ENCODE assay signal across 8 cellular contexts in genomic region chr15:72473670-72474465, GRCh38. TPM values are rescaled to one million over a fixed set of nuclear protein-coding genes. Genes with fewer than 3 reads are reported as not detected.
A peak's percentile ranks its signal among the peaks of the same experiment; 100 is the strongest.
DNase-seq lines count a peak whose midpoint lies in the region; ATAC-seq and TF ChIP-seq lines count a peak whose summit lies in the region.

ARIH1 (plus strand) TSS chr15:72474330; CDS start chr15:72474640, 310 bp downstream.

- no peaks in the 10 kb centered on the region for H3K9me3 Mint-ChIP-seq in activated T-helper 17 cell treated with anti-CD3 and anti-CD28 coated beads, Interleukin-2, amount 50 U/mL, for 72 hours
- H3K9me3 Mint-ChIP-seq in natural killer cell: no peaks in the 10 kb centered on the region

- H3K36me3 Mint-ChIP-seq in activated T-helper 17 cell treated with anti-CD3 and anti-CD28 coated beads, Interleukin-2, amount 50 U/mL, for 72 hours (ENCODE audit: low read depth): peaks cover 47% of the 10 kb centered on the region
- H3K36me3 Mint-ChIP-seq in natural killer cell: no peaks in the 10 kb centered on the region

- peaks cover 23% of the 10 kb centered on the region for H3K4me1 Mint-ChIP-seq in activated T-helper 17 cell treated with anti-CD3 and anti-CD28 coated beads, Interleukin-2, amount 50 U/mL, for 72 hours
- peaks cover 39 to 40% of the 10 kb centered on the region in 2 donors for H3K4me1 Mint-ChIP-seq in natural killer cell

- no peaks in the 10 kb centered on the region for H3K27me3 Mint-ChIP-seq in activated T-helper 17 cell treated with anti-CD3 and anti-CD28 coated beads, Interleukin-2, amount 50 U/mL, for 72 hours
- H3K27me3 Mint-ChIP-seq in natural killer cell (ENCODE audit: low read depth in 2 of 2): no peaks in the 10 kb centered on the region

- H3K4me3 Mint-ChIP-seq in activated T-helper 17 cell treated with anti-CD3 and anti-CD28 coated beads, Interleukin-2, amount 50 U/mL, for 72 hours: peak within 1 kb of the TSS; percentile 80
- peak within 1 kb of the TSS; percentile 92 for H3K4me3 Mint-ChIP-seq in natural killer cell

- H3K4me3 ChIP-seq in fibroblast of mammary gland (ENCODE audit: control insufficient read depth, low read depth, low read length): peak within 1 kb of the TSS; percentile 54

- H3K27ac Mint-ChIP-seq in activated T-helper 17 cell treated with anti-CD3 and anti-CD28 coated beads, Interleukin-2, amount 50 U/mL, for 72 hours: peak within 1 kb of the TSS; percentile 99
- H3K27ac Mint-ChIP-seq in natural killer cell: peak within 1 kb of the TSS; percentile 89 to 92

- peak; percentile 44 for TF ChIP-seq CTCF in fibroblast of mammary gland (conservative IDR thresholded peaks at IDR 0.05; ENCODE audit: control insufficient read depth, insufficient read depth, low read depth, low read length)
- TF ChIP-seq CTCF in natural killer cell (IDR thresholded peaks at IDR 0.05): peak; percentile 18

- intact Hi-C loops in natural killer cell (cut with micrococcal nuclease): loop anchor here (1.0 to 10.0 kb wide), 7 partner anchors 12 to 311 kb away; partner anchors contain the start of genes ADPGK, BBS4, HEXA and HIGD2B

- ATAC-seq in GM21825 (IDR thresholded peaks at IDR 0.05; ENCODE audit: unreplicated experiment) (peak; percentile 82), natural killer cell (peak; percentile 76 to 92 (median 82))
- peak; percentile 87 for ATAC-seq in activated T-helper 17 cell treated with anti-CD3 and anti-CD28 coated beads, Interleukin-2, amount 50 U/mL, for 72 hours (replicated peaks)

- DNase-seq in EH (ENCODE audit: low read depth) (peak; percentile 94), Kasumi-1 (lab: John Stamatoyannopoulos, UW) (peak; percentile 81 to 91), RKO (ENCODE audit: low spot score) (peak; percentile 96), fibroblast of mammary gland (ENCODE audit: low read depth) (peak; percentile 93), natural killer cell (peak; percentile 99)
- peak; percentile 94 for DNase-seq in stimulated activated naive CD4-positive, alpha-beta T cell treated with Interleukin-2 at 50 U/mL for 16 hours (lab: John Stamatoyannopoulos, UW)

RNA-seq across cellular contexts. Expression of gene ARIH1, which starts in this region (rescaled TPM):
- total RNA-seq in activated T-helper 17 cell treated with anti-CD3 and anti-CD28 coated beads, Interleukin-2, amount 50 U/mL, for 72 hours: 100 to 1,000 TPM; 140 TPM
- 100 to 1,000 TPM; 193 to 212 (median 212) TPM for total RNA-seq in natural killer cell

Comparison
In these comparisons a context has a peak if more than half of its experiments do, and no peak if none do; other contexts are left out.
1. Peak in every context shown above with its lines: DNase-seq, ATAC-seq and H3K4me3 ChIP-seq.